ENCODE assay signal across 9 cellular contexts in the genomic region with DNA sequence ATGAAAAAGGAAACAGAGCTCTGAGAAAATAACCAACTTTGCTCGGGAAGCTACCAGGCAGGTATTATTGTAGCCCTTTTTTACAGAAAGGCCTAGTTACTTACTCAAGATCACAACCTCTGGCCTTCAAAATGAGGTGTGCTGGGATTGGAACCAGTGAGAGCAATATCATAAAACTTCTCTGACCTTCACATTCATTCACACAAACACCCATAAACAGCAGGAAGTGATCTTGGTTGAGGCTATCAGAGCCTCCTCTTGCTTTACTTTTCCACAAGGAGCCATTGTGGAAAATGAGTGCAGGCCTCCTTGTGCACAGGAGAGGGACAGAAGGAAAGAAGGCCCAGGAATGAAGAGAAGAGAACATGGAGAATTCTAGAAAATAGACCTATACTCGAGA.
"Had no signal": no experiment of that assay in that cellular context is flagged by ENCODE, and none has a peak within 500 bp of the region (broad histone marks: within the 10 kb centered on the region; RNA-seq: fewer than 3 reads in every experiment).

No MANE protein-coding gene starts in this region.

- H3K4me3 ChIP-seq: GM23248, GM23338, HAP-1 had no signal

- H3K36me3 ChIP-seq: HAP-1 had no signal

- DNase-seq: GM23248, GOT3, H7, H9, HCEC 1CT, HFFc6 had no signal

- H3K9me3 ChIP-seq: HAP-1 had no signal

- H3K9ac ChIP-seq: GM23248 had no signal

- ATAC-seq: GM23338, HCT116 had no signal

- H3K27ac ChIP-seq: GM23248 had no signal

- H3K4me2 ChIP-seq: GM23338 had no signal
